Comparison of ENCODE assay signal across 1 cellular context in genomic region chr11:68433541-68433940, GRCh38.
TF ChIP-seq lines count a peak whose summit lies in the region.

No MANE protein-coding gene starts in this region.

TF ChIP-seq in HepG2, 621 proteins besides CTCF, POLR2A, EP300 and RAD21:
- peak; percentile 14 for TF ChIP-seq AGO2 (optimal IDR thresholded peaks at IDR 0.05; ENCODE audit: low read depth, low read length)
- TF ChIP-seq FOXP1 (IDR thresholded peaks at IDR 0.05): no peak
- TF ChIP-seq FOXP1 (CRISPR knock-in tag; IDR thresholded peaks at IDR 0.05): no peak
TF ChIP-seq in HepG2: peak in this region for 1.
